Comparison of ENCODE assay signal across 7 cellular contexts in genomic region chr1:94792473-94792875, GRCh38. TPM values are rescaled to one million over a fixed set of nuclear protein-coding genes. Genes with fewer than 3 reads are reported as not detected.
A peak's percentile ranks its signal among the peaks of the same experiment; 100 is the strongest.
DNase-seq lines count a peak whose midpoint lies in the region; ATAC-seq, FAIRE-seq and TF ChIP-seq lines count a peak whose summit lies in the region.

No MANE protein-coding gene starts in this region.

- peaks cover 36% of the 10 kb centered on the region for H3K79me2 ChIP-seq in hepatocyte

- H3K4me1 ChIP-seq in hepatocyte (ENCODE audit: insufficient read depth) (no peaks in the 10 kb centered on the region), urinary bladder (ENCODE audit: insufficient read depth) (no peaks in the 10 kb centered on the region)

- FAIRE-seq in GM19239 (lab: Jason Lieb, UNC): peak; percentile 80

- DNase-seq in GM19239 (ENCODE audit: insufficient read length, low spot score) (peak; percentile 22), SIG-M5 treated with dmso at 0.1 percent for 504 hours (lab: John Stamatoyannopoulos, UW; ENCODE audit: unreplicated experiment) (peak; percentile 86), hepatocyte (ENCODE audit: low spot score) (no peak), NCI-H2107 treated with DMSO at 0.1 percent for 48 hours (lab: John Stamatoyannopoulos, UW; ENCODE audit: unreplicated experiment) (no peak)
- no peak for DNase-seq in activated CD4-positive, alpha-beta T cell treated with anti-CD3 and anti-CD28 coated beads for 4 hours

- no peak overlapping the region for H3K4me3 ChIP-seq in hepatocyte
- H3K4me3 ChIP-seq in urinary bladder (ENCODE audit: low read depth, low read length): no peak overlapping the region

- no peaks in the 10 kb centered on the region for H3K9me3 ChIP-seq in hepatocyte (ENCODE audit: low read depth)

- peak overlapping the region; percentile 26 for H3K4me2 ChIP-seq in hepatocyte

- H3K27ac ChIP-seq in hepatocyte (peak overlapping the region; percentile 67), urinary bladder (ENCODE audit: low read depth) (peak overlapping the region; percentile 30)

- no peak overlapping the region for H2AFZ ChIP-seq in hepatocyte

- ATAC-seq in HG03066 (IDR thresholded peaks at IDR 0.05; ENCODE audit: low read depth, unreplicated experiment): peak; percentile 99

- H3K9me2 ChIP-seq in hepatocyte (replicated peaks; ENCODE audit: insufficient read depth): no peaks in the 10 kb centered on the region

- H3K27me3 ChIP-seq in hepatocyte: no peaks in the 10 kb centered on the region

- H4K20me1 ChIP-seq in hepatocyte (ENCODE audit: insufficient read depth, poor library complexity, severe bottlenecking): no peaks in the 10 kb centered on the region

- no peak for TF ChIP-seq CTCF in hepatocyte (IDR thresholded peaks at IDR 0.05; ENCODE audit: poor library complexity)

- H3K36me3 ChIP-seq in hepatocyte (replicated peaks; ENCODE audit: insufficient read depth, low read depth): no peaks in the 10 kb centered on the region
- no peaks in the 10 kb centered on the region for H3K36me3 ChIP-seq in urinary bladder (ENCODE audit: insufficient read depth)

- 61% methylated on average over 4 of the region's 4 CpGs for WGBS in hepatocyte (ENCODE audit: low lambda C conversion rate, missing lambda C conversion rate)
- WGBS in urinary bladder: 26% methylated on average over 4 of the region's 4 CpGs

RNA-seq across cellular contexts. Expression of gene SLC44A3, which starts 27.7 kb away (rescaled TPM):
- total RNA-seq in hepatocyte (55.3 and 70.2 TPM in 2 replicates), urinary bladder (11.8 TPM)
- polyA plus RNA-seq in hepatocyte (49.4 and 51.5 TPM in 2 replicates), urinary bladder (9.4 TPM)

Comparison
In these comparisons a context has a peak if more than half of its experiments do, and no peak if none do; other contexts are left out.
1. DNase-seq: peak in GM19239 (single experiment) and SIG-M5 treated with dmso at 0.1 percent for 504 hours (single experiment); none in hepatocyte (single experiment), NCI-H2107 treated with DMSO at 0.1 percent for 48 hours (single experiment) and activated CD4-positive, alpha-beta T cell treated with anti-CD3 and anti-CD28 coated beads for 4 hours (0 of 2).